Comparison of ENCODE assay signal across 16 cellular contexts in the genomic region with DNA sequence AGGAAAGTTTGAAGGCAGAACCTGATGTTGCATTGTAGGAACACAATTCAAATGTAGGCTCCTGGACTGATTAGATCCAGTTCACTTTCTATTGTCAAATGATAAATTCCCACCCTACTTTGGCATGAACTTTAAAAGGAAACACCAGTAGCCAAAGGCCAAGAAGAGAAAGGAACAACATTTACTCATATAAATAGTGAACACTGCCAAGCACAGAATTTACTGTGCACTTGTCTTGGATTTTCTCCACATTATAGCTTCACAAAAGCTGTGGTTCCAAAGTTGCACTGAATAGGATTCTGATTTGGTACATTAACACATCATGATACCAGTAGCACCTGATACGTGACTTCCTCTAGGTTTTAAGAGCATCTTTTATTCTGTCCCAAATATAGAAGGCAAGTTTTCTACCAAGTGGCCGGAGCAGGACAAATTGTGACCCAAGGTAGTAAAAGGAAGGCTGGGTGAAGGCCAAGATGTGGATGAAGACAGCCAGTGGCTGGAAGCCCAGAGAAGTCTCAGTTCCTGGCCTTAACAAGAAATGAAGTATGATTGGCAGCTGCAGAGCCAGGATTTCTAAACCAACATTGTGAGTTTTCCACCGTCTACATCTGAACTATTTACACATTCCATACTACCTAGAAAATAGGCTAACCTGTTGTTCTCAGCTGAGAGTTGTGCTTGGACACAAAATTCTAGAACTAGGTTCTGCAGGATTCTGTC.
DNase-seq lines count a peak whose midpoint lies in the region; ATAC-seq and TF ChIP-seq lines count a peak whose summit lies in the region.
"Had no signal": no experiment of that assay in that cellular context is flagged by ENCODE, and none has a peak within 500 bp of the region (broad histone marks: within the 10 kb centered on the region; RNA-seq: fewer than 3 reads in every experiment).

No MANE protein-coding gene starts in this region.

- H3K36me3 ChIP-seq in ascending aorta (peaks cover 0 to 3% of the 10 kb centered on the region in 2 donors), thyroid gland (no peaks in the 10 kb centered on the region), HAP-1 (replicated peaks) (no peaks in the 10 kb centered on the region)

- H3K4me3 Mint-ChIP-seq in immature natural killer cell = no peak overlapping the region
- no peak overlapping the region for H3K4me3 Mint-ChIP-seq in activated T-cell treated with anti-CD3 and anti-CD28 coated beads, Interleukin-2, amount 50 U/mL, for 72 hours
- H3K4me3 Mint-ChIP-seq: activated CD8-positive, alpha-beta memory T cell treated with anti-CD3 and anti-CD28 coated beads, Interleukin-2, amount 10 ng/mL, durations not matched to agents 7 days and 5 days had no signal

- H3K27ac Mint-ChIP-seq in immature natural killer cell = no peak overlapping the region
- no peak overlapping the region for H3K27ac Mint-ChIP-seq in activated T-cell treated with anti-CD3 and anti-CD28 coated beads, Interleukin-2, amount 50 U/mL, for 72 hours
- H3K27ac Mint-ChIP-seq: activated CD8-positive, alpha-beta memory T cell treated with anti-CD3 and anti-CD28 coated beads, Interleukin-2, amount 10 ng/mL, durations not matched to agents 7 days and 5 days had no signal

- peak in 1 of 2 donors; percentile 72 for DNase-seq in ascending aorta (ENCODE audit: low spot score in 2 of 2)
- no peak for DNase-seq in left cardiac atrium
- no peak for DNase-seq in omental fat pad (ENCODE audit: low spot score)
- peak; percentile 17 to 44 for DNase-seq in thyroid gland
- DNase-seq in HAP-1 (ENCODE audit: low spot score in 2 of 2) = no peak
- DNase-seq in foreskin melanocyte = no peak
- no peak for DNase-seq in immature natural killer cell
- DNase-seq in activated T-cell treated with anti-CD3 and anti-CD28 coated beads, Interleukin-2, amount 50 U/mL, for 72 hours = no peak
- DNase-seq: activated CD4-positive, CD25-positive, alpha-beta regulatory T cell treated with anti-CD3 and anti-CD28 coated beads, Interleukin-2, amount 50 U/mL, for 72 hours; activated CD8-positive, alpha-beta memory T cell treated with anti-CD3 and anti-CD28 coated beads, Interleukin-2, amount 10 ng/mL, durations not matched to agents 7 days and 5 days; GDM1; mesenchymal stem cell; PC-9; stimulated activated CD4-positive, alpha-beta T cell treated with anti-CD3 and anti-CD28 coated beads, Interleukin-2, amount 100 ng/mL, for 24 hours; T-helper 9 cell had no signal

- no peak for TF ChIP-seq CTCF in ascending aorta (IDR thresholded peaks at IDR 0.05)
- no peak for TF ChIP-seq CTCF in omental fat pad (IDR thresholded peaks at IDR 0.05)
- TF ChIP-seq CTCF in thyroid gland (IDR thresholded peaks at IDR 0.05) = no peak

- H3K9me3 Mint-ChIP-seq in immature natural killer cell = peaks cover 0 to 5% (median 0%) of the 10 kb centered on the region in 6 donors
- H3K9me3 Mint-ChIP-seq in activated T-cell treated with anti-CD3 and anti-CD28 coated beads, Interleukin-2, amount 50 U/mL, for 72 hours = peaks cover 0 to 3% of the 10 kb centered on the region in 2 donors

- H3K27ac ChIP-seq in ascending aorta (peak overlapping the region; percentile 66 to 67), thyroid gland (peak overlapping the region in 1 of 3 donors; percentile 47)
- H3K27ac ChIP-seq: PC-9 had no signal

- H3K27me3 ChIP-seq in ascending aorta (no peaks in the 10 kb centered on the region), thyroid gland (no peaks in the 10 kb centered on the region), HAP-1 (ENCODE audit: low read depth) (no peaks in the 10 kb centered on the region)

- intact Hi-C loops in ascending aorta (cut with DNase I) = no loop called here
- intact Hi-C loops in left cardiac atrium (cut with DNase I) = no loop called here
- intact Hi-C loops in thyroid gland (cut with DNase I) = no loop called here

- TF ChIP-seq POLR2A in thyroid gland (IDR thresholded peaks at IDR 0.05) = no peak

- H3K36me3 Mint-ChIP-seq in immature natural killer cell = no peaks in the 10 kb centered on the region
- H3K36me3 Mint-ChIP-seq in activated T-cell treated with anti-CD3 and anti-CD28 coated beads, Interleukin-2, amount 50 U/mL, for 72 hours (ENCODE audit: insufficient read depth in 2 of 2) = no peaks in the 10 kb centered on the region
- H3K36me3 Mint-ChIP-seq: activated CD8-positive, alpha-beta memory T cell treated with anti-CD3 and anti-CD28 coated beads, Interleukin-2, amount 10 ng/mL, durations not matched to agents 7 days and 5 days had no signal

- H3K4me1 Mint-ChIP-seq in immature natural killer cell = no peaks in the 10 kb centered on the region
- H3K4me1 Mint-ChIP-seq in activated T-cell treated with anti-CD3 and anti-CD28 coated beads, Interleukin-2, amount 50 U/mL, for 72 hours (ENCODE audit: low read depth) = no peaks in the 10 kb centered on the region
- H3K4me1 Mint-ChIP-seq: activated CD8-positive, alpha-beta memory T cell treated with anti-CD3 and anti-CD28 coated beads, Interleukin-2, amount 10 ng/mL, durations not matched to agents 7 days and 5 days had no signal

- H3K9me3 ChIP-seq in ascending aorta = no peaks in the 10 kb centered on the region
- H3K9me3 ChIP-seq in thyroid gland = no peaks in the 10 kb centered on the region
- H3K9me3 ChIP-seq in HAP-1 = no peaks in the 10 kb centered on the region

- ATAC-seq in left cardiac atrium = peak; percentile 38 to 55
- peak; percentile 29 for ATAC-seq in omental fat pad (ENCODE audit: low FRiP score)
- no peak for ATAC-seq in activated T-cell treated with anti-CD3 and anti-CD28 coated beads, Interleukin-2, amount 50 U/mL, for 72 hours (replicated peaks in 1 of 2)
- ATAC-seq: activated CD8-positive, alpha-beta memory T cell treated with anti-CD3 and anti-CD28 coated beads, Interleukin-2, amount 10 ng/mL, durations not matched to agents 7 days and 5 days; GM12878 had no signal

- 49 to 53% methylated on average over 3 of the region's 3 CpGs for WGBS in thyroid gland, 2 donors

- H3K27me3 Mint-ChIP-seq in immature natural killer cell (ENCODE audit: low read depth in 3 of 3) = no peaks in the 10 kb centered on the region
- H3K27me3 Mint-ChIP-seq in activated T-cell treated with anti-CD3 and anti-CD28 coated beads, Interleukin-2, amount 50 U/mL, for 72 hours (ENCODE audit: low read depth) = no peaks in the 10 kb centered on the region
- H3K27me3 Mint-ChIP-seq: activated CD8-positive, alpha-beta memory T cell treated with anti-CD3 and anti-CD28 coated beads, Interleukin-2, amount 10 ng/mL, durations not matched to agents 7 days and 5 days had no signal

- H3K4me1 ChIP-seq in ascending aorta (peaks cover 2 to 44% of the 10 kb centered on the region in 2 donors), thyroid gland (peaks cover 23 to 28% of the 10 kb centered on the region in 2 donors), HAP-1 (no peaks in the 10 kb centered on the region)

- in situ Hi-C loops in HAP-1 (cut with MboI; ENCODE audit: low sequenced_read_pairs) = no loop called here

- H3K4me3 ChIP-seq in ascending aorta (peak overlapping the region in 1 of 2 donors; percentile 33), thyroid gland (replicated peaks in 1 of 3) (no peak overlapping the region), HAP-1 (no peak overlapping the region)
- H3K4me3 ChIP-seq: GM12878, PC-9 had no signal

Comparison
In these comparisons a context has a peak if more than half of its experiments do, and no peak if none do; other contexts are left out.
1. DNase-seq: peak in thyroid gland (2 of 2); none in left cardiac atrium (single experiment), omental fat pad (single experiment), HAP-1 (0 of 2), foreskin melanocyte (single experiment), immature natural killer cell (0 of 3) and activated T-cell treated with anti-CD3 and anti-CD28 coated beads, Interleukin-2, amount 50 U/mL, for 72 hours (0 of 2).
2. ATAC-seq: peak in left cardiac atrium (2 of 2) and omental fat pad (single experiment); none in activated T-cell treated with anti-CD3 and anti-CD28 coated beads, Interleukin-2, amount 50 U/mL, for 72 hours (0 of 2).